ENCODE assay signal across 10 cellular contexts in the genomic region with DNA sequence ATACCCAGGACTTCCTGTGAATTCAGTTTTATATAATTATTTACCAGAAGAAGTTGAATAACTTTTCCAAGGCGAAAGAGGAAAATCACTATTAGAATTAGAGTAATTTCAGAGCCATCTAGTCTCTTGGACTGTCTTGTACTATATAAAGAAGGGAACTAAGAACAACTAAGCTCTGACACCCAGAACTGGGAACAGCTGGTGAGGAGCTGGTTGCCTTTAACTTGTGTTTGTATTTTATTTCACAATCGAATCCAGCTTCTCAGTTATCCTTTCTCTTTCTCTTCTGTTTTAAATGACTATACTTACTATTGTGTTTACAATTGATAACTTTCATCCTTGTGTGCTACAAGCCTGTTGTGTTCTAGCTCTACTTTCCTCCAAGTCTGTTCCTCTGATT. TPM values are rescaled to one million over a fixed set of nuclear protein-coding genes. Genes with fewer than 3 reads are reported as not detected.
DNase-seq lines count a peak whose midpoint lies in the region; ATAC-seq, FAIRE-seq and TF ChIP-seq lines count a peak whose summit lies in the region.
"Had no signal": no experiment of that assay in that cellular context is flagged by ENCODE, and none has a peak within 500 bp of the region (broad histone marks: within the 10 kb centered on the region; RNA-seq: fewer than 3 reads in every experiment).

No MANE protein-coding gene starts in this region.

- no peaks in the 10 kb centered on the region for H3K9me3 ChIP-seq in Panc1 (ENCODE audit: control insufficient read depth, insufficient read depth, low read depth, low read length)
- H3K9me3 ChIP-seq in pancreas = no peaks in the 10 kb centered on the region

- in situ Hi-C loops in Panc1 (cut with HindIII; ENCODE audit: low pct_unique_long_range_greater_than_20kb, low sequenced_read_pairs) = no loop called here
- in situ Hi-C loops in KBM-7 (cut with MboI; ENCODE audit: low pct_unique_long_range_greater_than_20kb, low sequenced_read_pairs) = no loop called here

- intact Hi-C loops in Panc1 (cut with micrococcal nuclease; ENCODE audit: unreplicated experiment) (no loop called here), pancreas (cut with DNase I) (no loop called here)

- POLR2A ChIA-PET in Panc1 (lab: Charles Lee) = interaction anchor here (0.6 to 1.0 kb wide), 3 partner anchors 15 to 176 kb away, joined by 3 read pairs; no protein-coding TSS in a partner anchor

- no peaks in the 10 kb centered on the region for H3K27me3 ChIP-seq in Panc1 (ENCODE audit: control insufficient read depth, insufficient read depth, low read length)
- H3K27me3 ChIP-seq in pancreas = no peaks in the 10 kb centered on the region
- no peaks in the 10 kb centered on the region for H3K27me3 ChIP-seq in H7 (ENCODE audit: control insufficient read depth, insufficient read depth, low read length)

- CTCF ChIA-PET in Panc1 (lab: Charles Lee) = interaction anchor here (0.6 kb wide), 1 partner anchor 17 kb away, joined by 4 read pairs; no protein-coding TSS in a partner anchor

- FAIRE-seq in pancreas (lab: Jason Lieb, UNC) = no peak

- peak overlapping the region in 1 of 2 experiments; percentile 19; a peak in 1 of 4 replicates for H3K4me3 ChIP-seq in Panc1 (ENCODE audit: low read depth in 2 of 2, low read length in 2 of 2)
- peak overlapping the region; percentile 10 for H3K4me3 ChIP-seq in fibroblast of villous mesenchyme (ENCODE audit: low read depth, low read length)
- no peak overlapping the region for H3K4me3 ChIP-seq in pancreas
- H3K4me3 ChIP-seq in H7 (ENCODE audit: insufficient read depth, low read depth, low read length) = no peak overlapping the region

- DNase-seq in Ammon's horn (ENCODE audit: low spot score) (peak; percentile 33), Panc1 (ENCODE audit: low read depth, low spot score) (no peak), fibroblast of villous mesenchyme (ENCODE audit: low read depth) (peak; percentile 86), pancreas (no peak), H7 (no peak), KBM-7 (no peak), HPDE6-E6E7 (ENCODE audit: extremely low spot score) (no peak)
- DNase-seq: cerebellar nuclear complex had no signal

- H3K27ac ChIP-seq in Panc1 (ENCODE audit: low read length) = peak overlapping the region; percentile 77
- H3K27ac ChIP-seq in pancreas = peak overlapping the region in 1 of 4 donors; percentile 48
- H3K27ac ChIP-seq: KMS-11 had no signal

- ATAC-seq in Panc1 (no peak), pancreas (peak in 3 of 4 donors; percentile 69 to 80 (median 74)), HG03571 (IDR thresholded peaks at IDR 0.05; ENCODE audit: unreplicated experiment) (no peak)

- TF ChIP-seq CTCF in Panc1 (IDR thresholded peaks at IDR 0.05) (no peak), fibroblast of villous mesenchyme (IDR thresholded peaks at IDR 0.05; ENCODE audit: insufficient read depth, low read depth, low read length) (no peak), pancreas (IDR thresholded peaks at IDR 0.05) (no peak)

- H3K36me3 ChIP-seq in Panc1 (ENCODE audit: control insufficient read depth, insufficient read depth, low read length) (no peaks in the 10 kb centered on the region), pancreas (no peaks in the 10 kb centered on the region), H7 (replicated peaks; ENCODE audit: control insufficient read depth, insufficient read depth, low read length) (no peaks in the 10 kb centered on the region; the same call in 1 of the 2 replicates)

- no TSS peak for BruUV-seq in Panc1 (replicated peaks; lab: Mats Ljungman, UMichigan)

- 43 to 47% methylated on average over 2 of the region's 2 CpGs for WGBS in pancreas, 2 donors

- H3K4me1 ChIP-seq in Panc1 (ENCODE audit: control insufficient read depth, insufficient read depth, low read length) = peaks cover 60% of the 10 kb centered on the region
- H3K4me1 ChIP-seq in pancreas = peaks cover 13 to 45% (median 19%) of the 10 kb centered on the region in 3 donors

RNA-seq across cellular contexts. Expression of a gene that starts 8.4 kb away (rescaled TPM):
- total RNA-seq in Panc1 (2021; ENCODE audit: unreplicated experiment) (58.4 TPM), fibroblast of villous mesenchyme (26.7 and 34.5 TPM in 2 replicates), pancreas (10 to 100 TPM; 10.2 to 23.4 (median 13.0) TPM)
- 11.4 TPM for polyA plus RNA-seq in Panc1 (2012; ENCODE audit: insufficient read length)
- 1 to 10 TPM; 5.9 to 6.5 TPM for polyA plus RNA-seq in pancreas
- 35.1 and 47.8 TPM in 2 replicates for total RNA-seq in H7 (2014; rRNA removed; shearing (Covaris generic))

Comparison
In these comparisons a context has a peak if more than half of its experiments do, and no peak if none do; other contexts are left out.
1. DNase-seq: peak in Ammon's horn (single experiment) and fibroblast of villous mesenchyme (single experiment); none in Panc1 (single experiment), pancreas (0 of 6), H7 (single experiment), KBM-7 (single experiment) and HPDE6-E6E7 (single experiment).
2. ATAC-seq: peak in pancreas (3 of 4); none in Panc1 (single experiment) and HG03571 (single experiment).